In genomic region chr3:122514123-122515019, GRCh38 we compare ENCODE assay signal across 8 cellular contexts. TPM values are rescaled to one million over a fixed set of nuclear protein-coding genes. Genes with fewer than 3 reads are reported as not detected.
DNase-seq lines count a peak whose midpoint lies in the region; ATAC-seq, FAIRE-seq and TF ChIP-seq lines count a peak whose summit lies in the region.

KPNA1 (minus strand) TSS chr3:122514939; CDS start chr3:122496565, 18,374 bp downstream.

- H3K9me3 ChIP-seq in transverse colon = no peaks in the 10 kb centered on the region

- peak; percentile 93 for DNase-seq in GM12892 (ENCODE audit: insufficient read length)
- DNase-seq in NCI-H1417 (lab: John Stamatoyannopoulos, UW) = peak; percentile 91 to 96 (median 93)
- peak; percentile 73 to 89 (median 83) for DNase-seq in T-cell
- peak; percentile 95 for DNase-seq in cardiac septum (ENCODE audit: low spot score)
- DNase-seq in pons (ENCODE audit: low spot score) = peak; percentile 88
- peak; percentile 88 for DNase-seq in transverse colon

- no peak for TF ChIP-seq CTCF in transverse colon (IDR thresholded peaks at IDR 0.05)

- no peaks in the 10 kb centered on the region for H3K36me3 ChIP-seq in transverse colon

- TF ChIP-seq EP300 in transverse colon (IDR thresholded peaks at IDR 0.05; ENCODE audit: low read depth) = no peak

- H3K27me3 Mint-ChIP-seq in T-cell = no peaks in the 10 kb centered on the region

- peak within 1 kb of the TSS; percentile 82 to 87 (median 84) for H3K4me3 Mint-ChIP-seq in T-cell

- in situ Hi-C loops in transverse colon (cut with MboI; ENCODE audit: low pct_ligation_motif_present in 1 of 4, low pct_unique_long_range_greater_than_20kb in 1 of 4, low sequenced_read_pairs in 3 of 4) = no loop called here

- no peaks in the 10 kb centered on the region for H3K27me3 ChIP-seq in transverse colon

- peak within 1 kb of the TSS; percentile 53 to 94 (median 88) for H3K4me3 ChIP-seq in transverse colon

- peaks cover 0 to 7% (median 6%) of the 10 kb centered on the region in 3 donors for H3K9me3 Mint-ChIP-seq in T-cell

- FAIRE-seq in GM12892 (lab: Jason Lieb, UNC) = peak; percentile 98

- POLR2A ChIA-PET in T-cell (lab: Charles Lee) = interaction anchor here (0.5 to 1.6 kb wide), 13 partner anchors 10 to 836 kb away, joined by 3 to 11 read pairs (median 4); partner anchors contain the start of genes MIX23 (in 2 of the 2), FAM162A (in 1 of the 2), SEC22A (in 1 of the 2) and WDR5B (in 1 of the 2)

- 1% methylated on average over 82 to 109 of the region's 109 CpGs for WGBS in adipose tissue, 3 donors
- 1% methylated on average over 64 of the region's 109 CpGs; no CpG with 5 or more reads in 1 of the 2 donors for WGBS in transverse colon (ENCODE audit: low coverage in 1 of 2), 2 donors

- H3K36me3 Mint-ChIP-seq in T-cell = peaks cover 21% of the 10 kb centered on the region

- peaks cover 15 to 37% (median 22%) of the 10 kb centered on the region in 4 donors for H3K4me1 ChIP-seq in transverse colon

- ATAC-seq in HG02763 (IDR thresholded peaks at IDR 0.05; ENCODE audit: unreplicated experiment) = peak; percentile 88
- ATAC-seq in T-cell (replicated peaks in 1 of 4) = peak; percentile 88 to 93 (median 91)

- intact Hi-C loops in cardiac septum (cut with DNase I) = loop anchor here (2.0 kb wide), 2 partner anchors 50 to 98 kb away; partner anchors contain the start of genes DTX3L, PARP9 and WDR5B
- intact Hi-C loops in transverse colon (cut with DNase I; ENCODE audit: low total_unique reads) = no loop called here

- H3K27ac ChIP-seq in adipose tissue (ENCODE audit: low read depth, low read length) (peak within 1 kb of the TSS; percentile 76), transverse colon (peak within 1 kb of the TSS; percentile 95 to 100 (median 98))

- CTCF ChIA-PET in T-cell (lab: Charles Lee) = interaction anchor here (0.5 to 1.7 kb wide), 7 partner anchors 13 to 130 kb away, joined by 3 to 7 read pairs (median 3); partner anchors contain the start of genes DTX3L (in 1 of the 2), FAM162A (in 1 of the 2), PARP9 (in 1 of the 2) and WDR5B (in 1 of the 2)

- peak within 1 kb of the TSS; percentile 89 to 91 for H3K27ac Mint-ChIP-seq in T-cell

- peaks cover 45 to 51% (median 48%) of the 10 kb centered on the region in 3 donors for H3K4me1 Mint-ChIP-seq in T-cell

- TF ChIP-seq POLR2A in GM12892 (IDR thresholded peaks at IDR 0.05; ENCODE audit: low read depth, low read length) (peak; percentile 96), transverse colon (IDR thresholded peaks at IDR 0.05) (peak; percentile 94)

RNA-seq across cellular contexts. Expression of gene KPNA1, which starts in this region (rescaled TPM):
- 21.5 TPM for polyA plus RNA-seq in GM12892 (2012; ENCODE audit: missing spikeins)
- total RNA-seq in T-cell (10 to 100 TPM; 55.2 to 65.0 (median 57.5) TPM), cardiac septum (94.7 TPM), transverse colon (100 to 1,000 TPM in 1 of 4 donors, 10 to 100 TPM in 2, 1 to 10 TPM in 1; 8.6 to 108 (median 30.2) TPM)
- 10 to 100 TPM in 2 of 3 donors, 1 to 10 TPM in 1; 7.0 to 19.9 (median 10.7) TPM for polyA plus RNA-seq in adipose tissue

Comparison
In these comparisons a context has a peak if more than half of its experiments do, and no peak if none do; other contexts are left out.
1. Peak in every context shown above with its lines: DNase-seq, ATAC-seq, H3K4me3 ChIP-seq and H3K27ac ChIP-seq.